In genomic region chr4:16116019-16116418, GRCh38 we compare ENCODE assay signal across 24 cellular contexts. TPM values are rescaled to one million over a fixed set of nuclear protein-coding genes. Genes with fewer than 3 reads are reported as not detected.
DNase-seq lines count a peak whose midpoint lies in the region; ATAC-seq and TF ChIP-seq lines count a peak whose summit lies in the region.
"Had no signal": no experiment of that assay in that cellular context is flagged by ENCODE, and none has a peak within 500 bp of the region (broad histone marks: within the 10 kb centered on the region; RNA-seq: fewer than 3 reads in every experiment).

No MANE protein-coding gene starts in this region.

- H3K4me3 Mint-ChIP-seq in stimulated activated effector memory CD8-positive, alpha-beta T cell treated with anti-CD3 and anti-CD28 coated beads, Interleukin-12 subunit alpha, Interleukin-12 subunit beta, amount 100 ng/mL, for 72 hours: no peak overlapping the region
- H3K4me3 Mint-ChIP-seq: activated CD4-positive, alpha-beta T cell treated with anti-CD3 and anti-CD28 coated beads for 36 hours; activated naive CD4-positive, alpha-beta T cell treated with anti-CD3 and anti-CD28 coated beads for 36 hours; activated T-cell treated with anti-CD3 and anti-CD28 coated beads, Interleukin-2, amount 50 U/mL, for 72 hours; neural progenitor cell had no signal

- TF ChIP-seq CTCF in esophagus muscularis mucosa (IDR thresholded peaks at IDR 0.05): no peak
- no peak for TF ChIP-seq CTCF in GM10248 (IDR thresholded peaks at IDR 0.05; ENCODE audit: control extremely low read depth, extremely low read depth, low read depth, missing control alignments)
- TF ChIP-seq CTCF in RWPE1 (conservative IDR thresholded peaks at IDR 0.05; ENCODE audit: low read depth): no peak

- H3K27ac Mint-ChIP-seq in stimulated activated effector memory CD8-positive, alpha-beta T cell treated with anti-CD3 and anti-CD28 coated beads, Interleukin-12 subunit alpha, Interleukin-12 subunit beta, amount 100 ng/mL, for 72 hours: no peak overlapping the region
- H3K27ac Mint-ChIP-seq: activated CD4-positive, alpha-beta T cell treated with anti-CD3 and anti-CD28 coated beads for 36 hours; activated naive CD4-positive, alpha-beta T cell treated with anti-CD3 and anti-CD28 coated beads for 36 hours; activated T-cell treated with anti-CD3 and anti-CD28 coated beads, Interleukin-2, amount 50 U/mL, for 72 hours; neural progenitor cell had no signal

- TF ChIP-seq EP300 in esophagus muscularis mucosa (IDR thresholded peaks at IDR 0.05): no peak

- POLR2A ChIA-PET in GM10248 (lab: Yijun Ruan, JAX): no interaction called here
- POLR2A ChIA-PET in RWPE1 (lab: Yijun Ruan, JAX; ENCODE audit: low non-redundant PET): interaction anchor here (0.6 kb wide), 1 partner anchor 829 kb away, joined by 3 read pairs; no protein-coding TSS in a partner anchor

- H3K4me1 Mint-ChIP-seq in stimulated activated effector memory CD8-positive, alpha-beta T cell treated with anti-CD3 and anti-CD28 coated beads, Interleukin-12 subunit alpha, Interleukin-12 subunit beta, amount 100 ng/mL, for 72 hours: peaks cover 6% of the 10 kb centered on the region
- H3K4me1 Mint-ChIP-seq: activated CD4-positive, alpha-beta T cell treated with anti-CD3 and anti-CD28 coated beads for 36 hours; neural progenitor cell had no signal

- no peaks in the 10 kb centered on the region for H3K27me3 ChIP-seq in esophagus muscularis mucosa
- H3K27me3 ChIP-seq: BE2C, neural progenitor cell had no signal

- 96% methylated on average over 7 of the region's 7 CpGs for WGBS in esophagus muscularis mucosa

- H3K36me3 ChIP-seq in esophagus muscularis mucosa: no peaks in the 10 kb centered on the region
- H3K36me3 ChIP-seq: BE2C, neural progenitor cell, prostate gland had no signal

- H3K4me3 ChIP-seq in esophagus muscularis mucosa: no peak overlapping the region
- H3K4me3 ChIP-seq: GM23248, neural progenitor cell, prostate gland had no signal

- H3K9me3 ChIP-seq in esophagus muscularis mucosa: no peaks in the 10 kb centered on the region
- H3K9me3 ChIP-seq: BE2C, prostate gland had no signal

- ATAC-seq in stimulated activated effector memory CD8-positive, alpha-beta T cell treated with anti-CD3 and anti-CD28 coated beads, Interleukin-12 subunit alpha, Interleukin-12 subunit beta, amount 100 ng/mL, for 72 hours: peak; percentile 16
- no peak for ATAC-seq in GM21619 (IDR thresholded peaks at IDR 0.05; ENCODE audit: unreplicated experiment)
- ATAC-seq: activated CD4-positive, alpha-beta T cell treated with anti-CD3 and anti-CD28 coated beads for 36 hours; activated T-cell treated with anti-CD3 and anti-CD28 coated beads, Interleukin-2, amount 50 U/mL, for 72 hours had no signal

- DNase-seq in NCI-H2081 (lab: John Stamatoyannopoulos, UW) (peak; percentile 54 to 72), NCI-H2081 treated with DMSO at 0.1 percent for 48 hours (lab: John Stamatoyannopoulos, UW) (no peak), NCI-H2196 (lab: John Stamatoyannopoulos, UW; ENCODE audit: unreplicated experiment) (peak; percentile 30), esophagus muscularis mucosa (ENCODE audit: extremely low spot score) (peak; percentile 75), GM10248 (ENCODE audit: extremely low spot score) (no peak), RWPE1 (ENCODE audit: low spot score) (no peak)
- no peak for DNase-seq in stimulated activated effector memory CD8-positive, alpha-beta T cell treated with anti-CD3 and anti-CD28 coated beads, Interleukin-12 subunit alpha, Interleukin-12 subunit beta, amount 100 ng/mL, for 72 hours (ENCODE audit: low spot score in 2 of 2)
- DNase-seq: activated CD4-positive, alpha-beta T cell treated with anti-CD3 and anti-CD28 coated beads for 36 hours; activated naive CD4-positive, alpha-beta T cell treated with anti-CD3 and anti-CD28 coated beads for 36 hours; activated T-cell treated with anti-CD3 and anti-CD28 coated beads, Interleukin-2, amount 50 U/mL, for 72 hours; amniotic stem cell; BE2C; caudate nucleus; dermis blood vessel endothelial cell; EL; GM23248; Karpas-422; OCI-M1; small intestine; stimulated activated naive CD4-positive, alpha-beta T cell had no signal

- H3K27ac ChIP-seq in esophagus muscularis mucosa (replicated peaks in 1 of 4) (no peak overlapping the region), RWPE1 (no peak overlapping the region)
- H3K27ac ChIP-seq: GM23248, neural progenitor cell, prostate gland had no signal

- CTCF ChIA-PET in GM10248 (lab: Yijun Ruan, JAX) (interaction anchor here (1.3 kb wide), 1 partner anchor 10 kb away, joined by 3 read pairs; no protein-coding TSS in a partner anchor), RWPE1 (lab: Yijun Ruan, JAX) (interaction anchor here (0.5 kb wide), 1 partner anchor 644 kb away, joined by 4 read pairs; no protein-coding TSS in a partner anchor)

- peaks cover 0 to 14% (median 9%) of the 10 kb centered on the region in 4 donors for H3K4me1 ChIP-seq in esophagus muscularis mucosa
- H3K4me1 ChIP-seq: BE2C, neural progenitor cell, prostate gland had no signal

- intact Hi-C loops in esophagus muscularis mucosa (cut with DNase I): no loop called here

- no peak for TF ChIP-seq POLR2A in esophagus muscularis mucosa (IDR thresholded peaks at IDR 0.05; ENCODE audit: low read depth)

- H3K36me3 Mint-ChIP-seq in stimulated activated effector memory CD8-positive, alpha-beta T cell treated with anti-CD3 and anti-CD28 coated beads, Interleukin-12 subunit alpha, Interleukin-12 subunit beta, amount 100 ng/mL, for 72 hours: no peaks in the 10 kb centered on the region
- H3K36me3 Mint-ChIP-seq: neural progenitor cell had no signal

- no peaks in the 10 kb centered on the region for H3K9me3 Mint-ChIP-seq in stimulated activated effector memory CD8-positive, alpha-beta T cell treated with anti-CD3 and anti-CD28 coated beads, Interleukin-12 subunit alpha, Interleukin-12 subunit beta, amount 100 ng/mL, for 72 hours
- H3K9me3 Mint-ChIP-seq: activated naive CD4-positive, alpha-beta T cell treated with anti-CD3 and anti-CD28 coated beads for 36 hours; activated T-cell treated with anti-CD3 and anti-CD28 coated beads, Interleukin-2, amount 50 U/mL, for 72 hours; neural progenitor cell had no signal

RNA-seq across cellular contexts. Expression of gene PROM1, which starts 32.2 kb away (rescaled TPM):
- 1 to 10 TPM; 3.3 to 4.6 (median 4.0) TPM for total RNA-seq in esophagus muscularis mucosa
- total RNA-seq: GM23248; T-helper 1 cell treated with Interleukin-12 subunit alpha and Interleukin-12 subunit beta and Interleukin-4 antibody, amounts not matched to agents 30 ng/mL and 1 ng/mL, for 36 hours had no signal

Comparison
In these comparisons a context has a peak if more than half of its experiments do, and no peak if none do; other contexts are left out.
1. DNase-seq: peak in NCI-H2081 (2 of 2), NCI-H2196 (single experiment) and esophagus muscularis mucosa (single experiment); none in NCI-H2081 treated with DMSO at 0.1 percent for 48 hours (single experiment), stimulated activated effector memory CD8-positive, alpha-beta T cell treated with anti-CD3 and anti-CD28 coated beads, Interleukin-12 subunit alpha, Interleukin-12 subunit beta, amount 100 ng/mL, for 72 hours (0 of 2), GM10248 (single experiment) and RWPE1 (single experiment).